In genomic region chr6:13614926-13615801, GRCh38 we compare ENCODE assay signal across 8 cellular contexts.
DNase-seq lines count a peak whose midpoint lies in the region; ATAC-seq lines count a peak whose summit lies in the region.

Gene NOL7 (plus strand): TSS chr6:13615335. CDS start chr6:13615359, 24 bp downstream.

- H3K27ac ChIP-seq in BLaER1 (peak within 1 kb of the TSS; percentile 98), cingulate gyrus (ENCODE audit: low read depth, low read length) (peak within 1 kb of the TSS; percentile 80), layer of hippocampus (ENCODE audit: low read depth, low read length) (peak within 1 kb of the TSS; percentile 79)

- peaks cover 47% of the 10 kb centered on the region for H3K4me1 ChIP-seq in BLaER1

- ATAC-seq in HG03442 (IDR thresholded peaks at IDR 0.05; ENCODE audit: unreplicated experiment) = peak; percentile 87

- H3K27me3 ChIP-seq in BLaER1 (no peaks in the 10 kb centered on the region), layer of hippocampus (ENCODE audit: control insufficient read depth, insufficient read depth, low read length) (no peaks in the 10 kb centered on the region)

- no peaks in the 10 kb centered on the region for H3K9me3 ChIP-seq in BLaER1

- peak within 1 kb of the TSS; percentile 97 for H3K9ac ChIP-seq in BLaER1

- H4K20me1 ChIP-seq in BLaER1 = peaks cover 42% of the 10 kb centered on the region

- peak; percentile 85 for DNase-seq in GM19238 (ENCODE audit: insufficient read length, low spot score)
- DNase-seq in NCI-H524 (lab: John Stamatoyannopoulos, UW) = peak; percentile 85 to 98
- peak; percentile 99 for DNase-seq in activated CD4-positive, alpha-beta T cell treated with anti-CD3 and anti-CD28 coated beads for 4 hours
- peak; percentile 97 to 99 for DNase-seq in stimulated activated CD4-positive, alpha-beta T cell treated with anti-CD3 and anti-CD28 coated beads, Interleukin-1b, Interleukin-23, amount 100 ng/mL, for 4 hours (ENCODE audit: low read depth in 2 of 2)

- peaks cover 28% of the 10 kb centered on the region for H3K36me3 ChIP-seq in BLaER1

- H3K4me2 ChIP-seq in BLaER1 = peak within 1 kb of the TSS; percentile 92

- H3K4me3 ChIP-seq in BLaER1 = peak within 1 kb of the TSS; percentile 82

Comparison
In these comparisons a context has a peak if more than half of its experiments do, and no peak if none do; other contexts are left out.
1. Peak in every context shown above with its lines: DNase-seq, ATAC-seq, H3K4me3 ChIP-seq and H3K27ac ChIP-seq.